Comparison of ENCODE assay signal across 11 cellular contexts in genomic region chr3:50241163-50241562, GRCh38. TPM values are rescaled to one million over a fixed set of nuclear protein-coding genes. Genes with fewer than 3 reads are reported as not detected.
DNase-seq lines count a peak whose midpoint lies in the region; ATAC-seq, FAIRE-seq and TF ChIP-seq lines count a peak whose summit lies in the region.
"Had no signal": no experiment of that assay in that cellular context is flagged by ENCODE, and none has a peak within 500 bp of the region (broad histone marks: within the 10 kb centered on the region; RNA-seq: fewer than 3 reads in every experiment).

No MANE protein-coding gene starts in this region.

- H3K4me1 ChIP-seq in GM12878 (ENCODE audit: control insufficient read depth, insufficient read depth, low read length) (peaks cover 43% of the 10 kb centered on the region), muscle layer of duodenum (ENCODE audit: control insufficient read depth in 1 of 2, insufficient read depth in 2 of 2, low read length in 2 of 2) (peaks cover 39 to 76% of the 10 kb centered on the region in 2 donors), body of pancreas (peaks cover 73% of the 10 kb centered on the region)

- peaks cover 12% of the 10 kb centered on the region for H4K20me1 ChIP-seq in GM12878 (ENCODE audit: control insufficient read depth, insufficient read depth)

- no peaks in the 10 kb centered on the region for H3K9me3 Mint-ChIP-seq in stimulated activated naive CD8-positive, alpha-beta T cell treated with anti-CD3 and anti-CD28 coated beads, Interleukin-15, Interleukin-2, amounts not matched to agents 100 ng/mL and 50 ng/mL, for 24 hours

- peak overlapping the region; percentile 94 for H3K27ac Mint-ChIP-seq in stimulated activated naive CD8-positive, alpha-beta T cell treated with anti-CD3 and anti-CD28 coated beads, Interleukin-15, Interleukin-2, amounts not matched to agents 100 ng/mL and 50 ng/mL, for 24 hours

- peak overlapping the region; percentile 90 for H3K4me2 ChIP-seq in GM12878 (ENCODE audit: control insufficient read depth, insufficient read depth)

- DNase-seq in stimulated activated naive CD8-positive, alpha-beta T cell treated with anti-CD3 and anti-CD28 coated beads, Interleukin-15, Interleukin-2, amounts not matched to agents 100 U/mL and 50 U/mL, for 24 hours: no peak
- DNase-seq in GM12878 (ENCODE audit: low read depth, low spot score) (no peak), COLO829 (ENCODE audit: low spot score) (no peak), GM13977 (ENCODE audit: low spot score) (no peak), body of pancreas (no peak)
- DNase-seq: cortex of kidney, DMS 273 treated with DMSO at 0.1 percent for 48 hours, testis had no signal

- no peak for TF ChIP-seq RAD21 in GM12878 (IDR thresholded peaks at IDR 0.05; ENCODE audit: insufficient read depth, low read depth, low read length)

- no peak for TF ChIP-seq EP300 in GM12878 (IDR thresholded peaks at IDR 0.05; ENCODE audit: borderline replicate concordance in 1 of 2, control insufficient read depth in 1 of 2, low read depth in 2 of 2, low read length in 2 of 2)

- WGBS in GM12878 (ENCODE audit: insufficient coverage, insufficient replicate concordance, low lambda C conversion rate, missing lambda C conversion rate): 60% methylated on average over 4 of the region's 4 CpGs
- 70 to 78% methylated on average over 1 to 4 of the region's 4 CpGs for WGBS in body of pancreas, 2 donors

- RAD21 ChIA-PET in GM12878 (lab: Charles Lee; ENCODE audit: unreplicated experiment): interaction anchor here (0.6 to 5.1 kb wide), 4 partner anchors 14 to 46 kb away, joined by 3 to 36 read pairs (median 6); no protein-coding TSS in a partner anchor

- H3K27me3 ChIP-seq in GM12878 (replicated peaks in 1 of 2; ENCODE audit: control insufficient read depth in 2 of 2, insufficient read depth in 2 of 2, low read length in 1 of 2) (no peaks in the 10 kb centered on the region), muscle layer of duodenum (ENCODE audit: low read depth, low read length) (no peaks in the 10 kb centered on the region), body of pancreas (no peaks in the 10 kb centered on the region)
- H3K27me3 ChIP-seq: testis had no signal

- H3K27me3 Mint-ChIP-seq in stimulated activated naive CD8-positive, alpha-beta T cell treated with anti-CD3 and anti-CD28 coated beads, Interleukin-15, Interleukin-2, amounts not matched to agents 100 ng/mL and 50 ng/mL, for 24 hours: no peaks in the 10 kb centered on the region

- no peak for FAIRE-seq in GM12878 (lab: Jason Lieb, UNC)

- no peak overlapping the region for H2AFZ ChIP-seq in GM12878 (ENCODE audit: control insufficient read depth, low read depth, low read length)

- in situ Hi-C loops in GM12878 (cut with MboI) (no loop called here), GM13977 (cut with MboI; ENCODE audit: low pct_unique_long_range_greater_than_20kb, low sequenced_read_pairs, unreplicated experiment) (no loop called here)

- intact Hi-C loops in GM12878 (cut with micrococcal nuclease; ENCODE audit: unreplicated experiment): no loop called here
- intact Hi-C loops in body of pancreas (cut with DNase I): no loop called here

- peaks cover 89% of the 10 kb centered on the region for H3K79me2 ChIP-seq in GM12878 (ENCODE audit: control insufficient read depth, insufficient read depth, low read length)

- TF ChIP-seq CTCF in GM12878 (IDR thresholded peaks at IDR 0.05 in 2 of 3, conservative IDR thresholded peaks at IDR 0.05 in 1 of 3; ENCODE audit: control insufficient read depth in 2 of 3, extremely low read depth in 1 of 3, insufficient read depth in 1 of 3, low read depth in 3 of 3, low read length in 3 of 3): no peak
- no peak for TF ChIP-seq CTCF in GM13977 (IDR thresholded peaks at IDR 0.05; ENCODE audit: extremely low read depth, insufficient read depth, missing control alignments)
- TF ChIP-seq CTCF in body of pancreas (IDR thresholded peaks at IDR 0.05): no peak

- H3K36me3 Mint-ChIP-seq in stimulated activated naive CD8-positive, alpha-beta T cell treated with anti-CD3 and anti-CD28 coated beads, Interleukin-15, Interleukin-2, amounts not matched to agents 100 ng/mL and 50 ng/mL, for 24 hours (ENCODE audit: low read depth): peaks cover 3% of the 10 kb centered on the region

- H3K36me3 ChIP-seq in GM12878 (ENCODE audit: control insufficient read depth in 2 of 2, insufficient read depth in 2 of 2, low read length in 1 of 2) (peaks cover 1 to 4% of the 10 kb centered on the region in 2 experiments; a peak in 3 of 4 replicates), muscle layer of duodenum (ENCODE audit: control insufficient read depth in 1 of 2, insufficient read depth in 2 of 2, low read length in 2 of 2) (peaks cover 0 to 5% of the 10 kb centered on the region in 2 donors), body of pancreas (replicated peaks in 1 of 2; ENCODE audit: insufficient read depth in 1 of 2, low read depth in 2 of 2) (no peaks in the 10 kb centered on the region)

- SMC1A ChIA-PET in GM12878 (lab: Charles Lee; ENCODE audit: uncharacterized antibody, unreplicated experiment): interaction anchor here (1.3 to 3.2 kb wide), 2 partner anchors 12 to 15 kb away, joined by 3 to 15 read pairs; no protein-coding TSS in a partner anchor

- TF ChIP-seq POLR2A in GM12878 (IDR thresholded peaks at IDR 0.05; ENCODE audit: low read depth, low read length) (no peak), body of pancreas (IDR thresholded peaks at IDR 0.05) (no peak)

- H3K9me3 ChIP-seq in GM12878 (replicated peaks; ENCODE audit: control insufficient read depth, insufficient read depth, low read length) (no peaks in the 10 kb centered on the region), muscle layer of duodenum (ENCODE audit: control insufficient read depth in 1 of 2, low read length in 2 of 2) (no peaks in the 10 kb centered on the region), body of pancreas (no peaks in the 10 kb centered on the region)
- H3K9me3 ChIP-seq: testis had no signal

- peak overlapping the region; percentile 11; the same call in 1 of the 2 replicates for H3K9ac ChIP-seq in GM12878 (ENCODE audit: control insufficient read depth, insufficient read depth, low read length)

- peak overlapping the region; percentile 60 for H3K4me3 Mint-ChIP-seq in stimulated activated naive CD8-positive, alpha-beta T cell treated with anti-CD3 and anti-CD28 coated beads, Interleukin-15, Interleukin-2, amounts not matched to agents 100 ng/mL and 50 ng/mL, for 24 hours

- H3K27ac ChIP-seq in GM12878 (ENCODE audit: control insufficient read depth, insufficient read depth) (peak overlapping the region; percentile 82), muscle layer of duodenum (ENCODE audit: low read length) (peak overlapping the region; percentile 60), body of pancreas (peak overlapping the region in 2 of 4 donors; percentile 74 to 80)
- H3K27ac ChIP-seq: testis had no signal

- BruUV-seq in GM12878 (replicated peaks; lab: Mats Ljungman, UMichigan): no TSS peak

- peak overlapping the region; percentile 28; the same call in 1 of the 2 replicates for H3K4me3 ChIP-seq in GM12878
- H3K4me3 ChIP-seq in muscle layer of duodenum (ENCODE audit: low read depth in 1 of 2, low read length in 2 of 2): no peak overlapping the region
- H3K4me3 ChIP-seq in body of pancreas: no peak overlapping the region
- H3K4me3 ChIP-seq: testis had no signal

- CTCF ChIA-PET in GM12878 (lab: Yijun Ruan, JAX): interaction anchor here (1.1 to 1.2 kb wide), 2 partner anchors 13 to 15 kb away, joined by 3 to 5 read pairs; no protein-coding TSS in a partner anchor

- POLR2A ChIA-PET in GM12878 (lab: Charles Lee): interaction anchor here (0.6 to 1.7 kb wide), 4 partner anchors 12 to 1507 kb away, joined by 3 to 5 read pairs (median 4); no protein-coding TSS in a partner anchor

- H3K4me1 Mint-ChIP-seq in stimulated activated naive CD8-positive, alpha-beta T cell treated with anti-CD3 and anti-CD28 coated beads, Interleukin-15, Interleukin-2, amounts not matched to agents 100 ng/mL and 50 ng/mL, for 24 hours (ENCODE audit: low read depth): peaks cover 76% of the 10 kb centered on the region

- ATAC-seq in stimulated activated naive CD8-positive, alpha-beta T cell treated with anti-CD3 and anti-CD28 coated beads, Interleukin-15, Interleukin-2, amounts not matched to agents 100 U/mL and 50 U/mL, for 24 hours: no peak
- ATAC-seq in GM12878 (no peak), body of pancreas (no peak), HG03565 (IDR thresholded peaks at IDR 0.05; ENCODE audit: unreplicated experiment) (no peak)

RNA-seq across cellular contexts. Expression of gene GNAI2, which starts 5.2 kb away (rescaled TPM):
- total RNA-seq in GM12878 (2013; cell fraction: nucleolus; rRNA removed): 76.7 and 81.1 TPM in 2 replicates
- total RNA-seq in GM12878 (2014; rRNA removed) (222 and 225 TPM in 2 replicates), GM12878 (2014; rRNA removed; fragmentation: Illumina TruSeq; extraction: Trizol) (108 and 120 TPM in 2 replicates), GM12878 (2021) (271 and 276 TPM in 2 replicates), body of pancreas (10 to 100 TPM; 46.2 to 53.7 TPM)
- polyA plus RNA-seq in GM12878 (2011; ENCODE audit: low read depth): 114 TPM
- polyA plus RNA-seq in GM12878 (2011; rRNA removed) (160 and 346 TPM in 2 replicates), GM12878 (2014; fragmentation: Illumina TruSeq; extraction: Trizol) (163 and 192 TPM in 2 replicates), GM12878 (2014; fragmentation: Nextera tagmentation; extraction: Ambion mirVana) (10 to 100 TPM in 1 of 2 experiments, 1 to 10 TPM in 1; 5.0 to 15.3 TPM), GM12878 (2014; rRNA removed) (257 and 287 TPM in 2 replicates), GM12878 (2016; fragmentation: Nextera tagmentation; extraction: Ambion mirVana) (100 to 1,000 TPM; 250 to 275 TPM)
- 449 and 513 TPM in 2 replicates for polyA plus RNA-seq in GM12878 (2011; cell fraction: cytosol; rRNA removed)
- 325 and 326 TPM in 2 replicates for polyA plus RNA-seq in GM12878 (2011; cell fraction: nucleus; rRNA removed)
- polyA plus RNA-seq in GM12878 (2012): 201 and 206 TPM in 2 replicates
- 423 and 505 TPM in 2 replicates for polyA minus RNA-seq in GM12878 (2011; rRNA and poly(A)+ RNA removed)
- 100.0 and 111 TPM in 2 replicates for polyA minus RNA-seq in GM12878 (2011; cell fraction: cytosol; rRNA and poly(A)+ RNA removed)
- polyA minus RNA-seq in GM12878 (2011; cell fraction: nucleus; rRNA and poly(A)+ RNA removed): 45.9 and 66.9 TPM in 2 replicates

RNA-seq across cellular contexts. Expression of gene SEMA3B, which starts 27.8 kb away (rescaled TPM):
- total RNA-seq in GM12878 (2013; cell fraction: nucleolus; rRNA removed): 2.1 and 5.2 TPM in 2 replicates
- 0.11 and 0.16 TPM in 2 replicates for total RNA-seq in GM12878 (2014; rRNA removed)
- total RNA-seq in GM12878 (2014; rRNA removed; fragmentation: Illumina TruSeq; extraction: Trizol): 0.05 and 0.09 TPM in 2 replicates
- 0.59 and 0.74 TPM in 2 replicates for total RNA-seq in GM12878 (2021)
- not detected for polyA plus RNA-seq in GM12878 (2011; ENCODE audit: low read depth)
- polyA plus RNA-seq in GM12878 (2011; rRNA removed): 0.33 and 0.48 TPM in 2 replicates
- 0.39 and 0.74 TPM in 2 replicates for polyA plus RNA-seq in GM12878 (2011; cell fraction: cytosol; rRNA removed)
- 6.9 and 9.0 TPM in 2 replicates for polyA plus RNA-seq in GM12878 (2011; cell fraction: nucleus; rRNA removed)
- polyA plus RNA-seq in GM12878 (2012): 0.90 and 1.2 TPM in 2 replicates
- 0.06 TPM in 1 of 2 replicates, not detected in the other for polyA plus RNA-seq in GM12878 (2014; fragmentation: Illumina TruSeq; extraction: Trizol)
- not detected for polyA plus RNA-seq in GM12878 (2014; fragmentation: Nextera tagmentation; extraction: Ambion mirVana)
- 0.37 and 0.47 TPM in 2 replicates for polyA plus RNA-seq in GM12878 (2014; rRNA removed)
- under 1 TPM; 0.09 to 0.16 TPM for polyA plus RNA-seq in GM12878 (2016; fragmentation: Nextera tagmentation; extraction: Ambion mirVana)
- 0.29 and 0.41 TPM in 2 replicates for polyA minus RNA-seq in GM12878 (2011; rRNA and poly(A)+ RNA removed)
- polyA minus RNA-seq in GM12878 (2011; cell fraction: cytosol; rRNA and poly(A)+ RNA removed): 4.5 and 7.3 TPM in 2 replicates
- polyA minus RNA-seq in GM12878 (2011; cell fraction: nucleus; rRNA and poly(A)+ RNA removed): 2.7 and 3.3 TPM in 2 replicates
- 100 to 1,000 TPM in 1 of 2 donors, 10 to 100 TPM in 1; 71.1 to 116 TPM for total RNA-seq in body of pancreas

RNA-seq across cellular contexts. Expression of gene SLC38A3, which starts 36.1 kb away (rescaled TPM):
- not detected in 2 replicates for total RNA-seq in GM12878 (2013; cell fraction: nucleolus; rRNA removed)
- not detected in 2 replicates for total RNA-seq in GM12878 (2014; rRNA removed)
- total RNA-seq in GM12878 (2014; rRNA removed; fragmentation: Illumina TruSeq; extraction: Trizol): not detected in 2 replicates
- total RNA-seq in GM12878 (2021): 0.13 TPM in 1 of 2 replicates, not detected in the other
- polyA plus RNA-seq in GM12878 (2011; ENCODE audit: low read depth): not detected
- polyA plus RNA-seq in GM12878 (2011; rRNA removed): 0.14 TPM in 1 of 2 replicates, not detected in the other
- polyA plus RNA-seq in GM12878 (2011; cell fraction: cytosol; rRNA removed): 0.05 and 0.16 TPM in 2 replicates
- polyA plus RNA-seq in GM12878 (2011; cell fraction: nucleus; rRNA removed): 0.18 and 1.5 TPM in 2 replicates
- polyA plus RNA-seq in GM12878 (2012): not detected in 2 replicates
- not detected in 2 replicates for polyA plus RNA-seq in GM12878 (2014; fragmentation: Illumina TruSeq; extraction: Trizol)
- polyA plus RNA-seq in GM12878 (2014; fragmentation: Nextera tagmentation; extraction: Ambion mirVana): not detected
- polyA plus RNA-seq in GM12878 (2014; rRNA removed): not detected in 2 replicates
- polyA plus RNA-seq in GM12878 (2016; fragmentation: Nextera tagmentation; extraction: Ambion mirVana): not detected
- 0.05 TPM in 1 of 2 replicates, not detected in the other for polyA minus RNA-seq in GM12878 (2011; rRNA and poly(A)+ RNA removed)
- polyA minus RNA-seq in GM12878 (2011; cell fraction: cytosol; rRNA and poly(A)+ RNA removed): not detected in 2 replicates
- not detected in 2 replicates for polyA minus RNA-seq in GM12878 (2011; cell fraction: nucleus; rRNA and poly(A)+ RNA removed)
- total RNA-seq in body of pancreas: 10 to 100 TPM in 1 of 2 donors, 1 to 10 TPM in 1; 4.6 to 48.0 TPM

RNA-seq across cellular contexts. Expression of gene LSMEM2, which starts 37.7 kb away (rescaled TPM):
- total RNA-seq in GM12878 (2013; cell fraction: nucleolus; rRNA removed): not detected in 2 replicates
- total RNA-seq in GM12878 (2014; rRNA removed): not detected in 2 replicates
- not detected in 2 replicates for total RNA-seq in GM12878 (2014; rRNA removed; fragmentation: Illumina TruSeq; extraction: Trizol)
- not detected in 2 replicates for total RNA-seq in GM12878 (2021)
- polyA plus RNA-seq in GM12878 (2011; ENCODE audit: low read depth): not detected
- polyA plus RNA-seq in GM12878 (2011; rRNA removed): not detected in 2 replicates
- polyA plus RNA-seq in GM12878 (2011; cell fraction: cytosol; rRNA removed): not detected in 2 replicates
- polyA plus RNA-seq in GM12878 (2011; cell fraction: nucleus; rRNA removed): not detected in 2 replicates
- polyA plus RNA-seq in GM12878 (2012): 0.12 TPM in 1 of 2 replicates, not detected in the other
- polyA plus RNA-seq in GM12878 (2014; fragmentation: Illumina TruSeq; extraction: Trizol): not detected in 2 replicates
- polyA plus RNA-seq in GM12878 (2014; fragmentation: Nextera tagmentation; extraction: Ambion mirVana): not detected
- polyA plus RNA-seq in GM12878 (2014; rRNA removed): not detected in 2 replicates
- polyA plus RNA-seq in GM12878 (2016; fragmentation: Nextera tagmentation; extraction: Ambion mirVana): under 1 TPM in 1 of 2 experiments, not detected in 1; 0.17 TPM
- not detected in 2 replicates for polyA minus RNA-seq in GM12878 (2011; rRNA and poly(A)+ RNA removed)
- not detected in 2 replicates for polyA minus RNA-seq in GM12878 (2011; cell fraction: cytosol; rRNA and poly(A)+ RNA removed)
- polyA minus RNA-seq in GM12878 (2011; cell fraction: nucleus; rRNA and poly(A)+ RNA removed): not detected in 2 replicates
- total RNA-seq in body of pancreas: not detected

RNA-seq across cellular contexts. Expression of gene GNAT1, which starts 49.8 kb away (rescaled TPM):
- not detected in 2 replicates for total RNA-seq in GM12878 (2013; cell fraction: nucleolus; rRNA removed)
- total RNA-seq in GM12878 (2014; rRNA removed) (not detected in 2 replicates), GM12878 (2014; rRNA removed; fragmentation: Illumina TruSeq; extraction: Trizol) (not detected in 2 replicates), GM12878 (2021) (not detected in 2 replicates), body of pancreas (not detected)
- polyA plus RNA-seq in GM12878 (2011; ENCODE audit: low read depth): not detected
- polyA plus RNA-seq in GM12878 (2011; rRNA removed) (not detected in 2 replicates), GM12878 (2014; fragmentation: Illumina TruSeq; extraction: Trizol) (not detected in 2 replicates), GM12878 (2014; fragmentation: Nextera tagmentation; extraction: Ambion mirVana) (not detected), GM12878 (2014; rRNA removed) (not detected in 2 replicates), GM12878 (2016; fragmentation: Nextera tagmentation; extraction: Ambion mirVana) (not detected)
- polyA plus RNA-seq in GM12878 (2011; cell fraction: cytosol; rRNA removed): not detected in 2 replicates
- polyA plus RNA-seq in GM12878 (2011; cell fraction: nucleus; rRNA removed): not detected in 2 replicates
- polyA plus RNA-seq in GM12878 (2012): not detected in 2 replicates
- polyA minus RNA-seq in GM12878 (2011; rRNA and poly(A)+ RNA removed): not detected in 2 replicates
- not detected in 2 replicates for polyA minus RNA-seq in GM12878 (2011; cell fraction: cytosol; rRNA and poly(A)+ RNA removed)
- not detected in 2 replicates for polyA minus RNA-seq in GM12878 (2011; cell fraction: nucleus; rRNA and poly(A)+ RNA removed)

Comparison
In these comparisons a context has a peak if more than half of its experiments do, and no peak if none do; other contexts are left out.
1. RNA of gene SEMA3B, which starts 27.8 kb away (total RNA-seq): 71.1 to 116 TPM in body of pancreas; 0.05 to 5.2 TPM in GM12878; every median in the first group is over 10 times any median in the second.
2. RNA of gene SLC38A3, which starts 36.1 kb away (total RNA-seq): 4.6 to 48.0 TPM in body of pancreas; 0.13 TPM in GM12878; every median in the first group is over 4 times any median in the second.